Comparison of ENCODE assay signal across 14 cellular contexts in genomic region chr5:56595561-56595960, GRCh38.
"Had no signal": no experiment of that assay in that cellular context is flagged by ENCODE, and none has a peak within 500 bp of the region (broad histone marks: within the 10 kb centered on the region; RNA-seq: fewer than 3 reads in every experiment).

No MANE protein-coding gene starts in this region.

- DNase-seq: activated CD4-positive, alpha-beta T cell treated with anti-CD3 and anti-CD28 coated beads for 4 hours; activated CD8-positive, alpha-beta memory T cell treated with anti-CD3 and anti-CD28 coated beads, Interleukin-2, amount 50 U/mL, for 48 hours; activated CD8-positive, alpha-beta T cell treated with anti-CD3 and anti-CD28 coated beads for 36 hours; activated naive CD4-positive, alpha-beta T cell; central memory CD4-positive, alpha-beta T cell; effector memory CD8-positive, alpha-beta T cell; erythroblast; glutamatergic neuron; immature natural killer cell; psoas muscle; stimulated activated CD4-positive, alpha-beta T cell treated with anti-CD3 and anti-CD28 coated beads, Interleukin-4, amount 100 ng/mL, for 24 hours had no signal

- H3K36me3 Mint-ChIP-seq: immature natural killer cell had no signal

- H3K9me3 Mint-ChIP-seq: activated CD8-positive, alpha-beta T cell treated with anti-CD3 and anti-CD28 coated beads for 36 hours; activated T-helper 1 cell treated with anti-CD3 and anti-CD28 coated beads, Interleukin-12 subunit alpha, Interleukin-12 subunit beta, Interleukin-2, Interleukin-4 antibody, amounts not matched to agents 30 ng/mL and 10 ng/mL and 1 ng/mL, durations not matched to agents 14 hours and 24 hours and 36 hours; effector memory CD8-positive, alpha-beta T cell; immature natural killer cell; nephron had no signal

- H3K4me3 Mint-ChIP-seq: activated CD8-positive, alpha-beta T cell treated with anti-CD3 and anti-CD28 coated beads for 36 hours; activated T-helper 1 cell treated with anti-CD3 and anti-CD28 coated beads, Interleukin-12 subunit alpha, Interleukin-12 subunit beta, Interleukin-2, Interleukin-4 antibody, amounts not matched to agents 30 ng/mL and 10 ng/mL and 1 ng/mL, durations not matched to agents 14 hours and 24 hours and 36 hours; effector memory CD8-positive, alpha-beta T cell; immature natural killer cell; nephron had no signal

- H3K27me3 Mint-ChIP-seq: activated CD8-positive, alpha-beta T cell treated with anti-CD3 and anti-CD28 coated beads for 36 hours had no signal

- H3K4me3 ChIP-seq: ascending aorta, psoas muscle had no signal

- H3K27ac Mint-ChIP-seq: activated CD8-positive, alpha-beta T cell treated with anti-CD3 and anti-CD28 coated beads for 36 hours; activated T-helper 1 cell treated with anti-CD3 and anti-CD28 coated beads, Interleukin-12 subunit alpha, Interleukin-12 subunit beta, Interleukin-2, Interleukin-4 antibody, amounts not matched to agents 30 ng/mL and 10 ng/mL and 1 ng/mL, durations not matched to agents 14 hours and 24 hours and 36 hours; effector memory CD8-positive, alpha-beta T cell; immature natural killer cell; nephron had no signal

- ATAC-seq: activated CD8-positive, alpha-beta T cell treated with anti-CD3 and anti-CD28 coated beads for 36 hours; effector memory CD8-positive, alpha-beta T cell; psoas muscle had no signal

- H3K4me1 Mint-ChIP-seq: immature natural killer cell had no signal
